In genomic region chr1:175148068-175148467, GRCh38 we compare ENCODE assay signal across 24 cellular contexts.
"Had no signal": no experiment of that assay in that cellular context is flagged by ENCODE, and none has a peak within 500 bp of the region (broad histone marks: within the 10 kb centered on the region; RNA-seq: fewer than 3 reads in every experiment).

No MANE protein-coding gene starts in this region.

- H3K4me1 Mint-ChIP-seq: stimulated activated naive CD8-positive, alpha-beta T cell treated with anti-CD3 and anti-CD28 coated beads, Interleukin-15, amount 100 ng/mL, for 72 hours had no signal

- ATAC-seq: left colon; natural killer cell; right lobe of liver; stimulated activated naive CD8-positive, alpha-beta T cell treated with anti-CD3 and anti-CD28 coated beads, Interleukin-15, amount 100 ng/mL, for 72 hours had no signal

- H3K27ac Mint-ChIP-seq: immature natural killer cell; mesothelial cell of epicardium; naive B cell; natural killer cell; nephron progenitor cell; progenitor cell of endocrine pancreas; stimulated activated naive CD8-positive, alpha-beta T cell treated with anti-CD3 and anti-CD28 coated beads, Interleukin-15, amount 100 ng/mL, for 72 hours had no signal

- H3K9me3 ChIP-seq: left ventricle myocardium inferior, ovary, right atrium auricular region, right lobe of liver, tibial nerve, upper lobe of left lung, vagina had no signal

- H3K27me3 ChIP-seq: ovary, right atrium auricular region, right lobe of liver, tibial nerve, upper lobe of left lung, vagina had no signal

- H3K36me3 ChIP-seq: left ventricle myocardium inferior, ovary, right atrium auricular region, right lobe of liver, tibial nerve, upper lobe of left lung, vagina had no signal

- H3K36me3 Mint-ChIP-seq: immature natural killer cell, mesothelial cell of epicardium, naive B cell, natural killer cell had no signal

- DNase-seq: hypothalamus; immature natural killer cell; kidney; left colon; left ventricle myocardium inferior; mesendoderm; naive B cell; natural killer cell; nephron progenitor cell; ovary; right lobe of liver; stimulated activated CD4-positive, alpha-beta T cell treated with anti-CD3 and anti-CD28 coated beads, Interleukin-2, amount 100 ng/mL, for 24 hours; stimulated activated CD4-positive, alpha-beta T cell treated with anti-CD3 and anti-CD28 coated beads, Interleukin-4, amount 100 ng/mL, for 1 hour; stimulated activated naive CD4-positive, alpha-beta T cell treated with Interleukin-2 at 50 U/mL for 16 hours; stimulated activated naive CD8-positive, alpha-beta T cell treated with anti-CD3 and anti-CD28 coated beads, Interleukin-15, amount 100 ng/mL, for 72 hours; substantia nigra; upper lobe of left lung had no signal

- H3K27ac ChIP-seq: left ventricle myocardium inferior, ovary, right atrium auricular region, right lobe of liver, tibial nerve, upper lobe of left lung, vagina had no signal

- H3K4me3 Mint-ChIP-seq: immature natural killer cell; mesothelial cell of epicardium; naive B cell; natural killer cell; nephron progenitor cell; stimulated activated naive CD8-positive, alpha-beta T cell treated with anti-CD3 and anti-CD28 coated beads, Interleukin-15, amount 100 ng/mL, for 72 hours had no signal

- H3K4me1 ChIP-seq: vagina had no signal

- H3K9me3 Mint-ChIP-seq: immature natural killer cell; mesothelial cell of epicardium; natural killer cell; stimulated activated naive CD8-positive, alpha-beta T cell treated with anti-CD3 and anti-CD28 coated beads, Interleukin-15, amount 100 ng/mL, for 72 hours had no signal

- H3K4me3 ChIP-seq: left ventricle myocardium inferior, lung, ovary, right atrium auricular region, right lobe of liver, smooth muscle cell, tibial nerve, upper lobe of left lung, vagina had no signal
